Comparison of ENCODE assay signal across 8 cellular contexts in the genomic region with DNA sequence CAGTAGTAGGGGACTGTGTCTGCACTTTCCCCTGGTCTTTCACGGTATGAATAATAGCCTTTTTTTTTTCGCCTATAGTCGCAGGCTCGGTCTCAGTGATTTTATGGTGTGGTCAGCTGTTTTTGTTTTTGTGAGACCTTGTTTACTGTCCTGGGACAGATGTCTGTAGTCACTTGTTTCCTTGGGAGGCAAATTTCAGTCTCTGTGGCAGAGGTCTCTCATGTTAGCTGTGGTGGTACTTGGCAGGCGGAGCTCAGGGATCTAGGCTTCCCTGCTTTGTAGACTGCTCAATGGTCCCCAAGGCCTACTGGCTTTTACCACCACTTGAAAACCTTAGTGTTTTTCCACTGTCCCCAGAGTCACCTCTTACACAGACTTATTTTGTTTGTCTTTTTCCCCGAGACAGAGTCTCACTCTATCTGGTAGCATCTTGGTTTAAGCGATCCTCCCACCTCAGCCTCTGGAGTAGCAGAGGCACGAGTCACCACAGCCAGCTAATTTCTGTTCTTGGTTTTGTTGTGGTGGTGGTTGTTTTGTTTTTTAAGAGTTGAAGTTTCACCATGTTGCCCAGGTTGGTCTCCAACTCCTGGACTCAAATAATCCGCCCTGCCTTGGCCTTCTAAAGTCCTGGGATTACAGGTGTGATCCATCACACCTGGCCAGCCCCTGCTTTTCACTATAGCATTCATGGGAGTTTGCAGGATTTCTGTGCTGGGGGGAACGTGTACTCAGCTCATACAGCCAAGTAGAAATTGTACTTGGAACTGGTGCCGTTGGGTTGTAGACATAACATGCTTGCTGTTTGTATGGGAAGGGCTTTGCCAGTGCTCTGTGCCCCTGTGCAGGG. TPM values are rescaled to one million over a fixed set of nuclear protein-coding genes. Genes with fewer than 3 reads are reported as not detected.
A peak's percentile ranks its signal among the peaks of the same experiment; 100 is the strongest.
DNase-seq lines count a peak whose midpoint lies in the region; ATAC-seq, FAIRE-seq and TF ChIP-seq lines count a peak whose summit lies in the region.

No MANE protein-coding gene starts in this region.

- no peaks in the 10 kb centered on the region for H4K20me1 ChIP-seq in HepG2 (ENCODE audit: insufficient read depth, low read length)

- H3K4me1 Mint-ChIP-seq in activated naive CD4-positive, alpha-beta T cell treated with anti-CD3 and anti-CD28 coated beads for 36 hours (ENCODE audit: low read depth), result peaks cover 29% of the 10 kb centered on the region

- H3K36me3 ChIP-seq in HepG2 (replicated peaks in 1 of 2; ENCODE audit: control insufficient read depth in 1 of 2, insufficient read depth in 2 of 2, low read length in 2 of 2), result no peaks in the 10 kb centered on the region
- no peaks in the 10 kb centered on the region for H3K36me3 ChIP-seq in right lobe of liver
- no peaks in the 10 kb centered on the region for H3K36me3 ChIP-seq in mesodermal cell (ENCODE audit: control insufficient read depth, insufficient read depth, low read length)
- H3K36me3 ChIP-seq in vagina, result no peaks in the 10 kb centered on the region

- H3K4me1 ChIP-seq in HepG2 (ENCODE audit: insufficient read depth, low read length) (peaks cover 28% of the 10 kb centered on the region), right lobe of liver (peaks cover 0 to 3% (median 0%) of the 10 kb centered on the region in 4 donors), mesodermal cell (ENCODE audit: control insufficient read depth, insufficient read depth, low read length, poor library complexity, severe bottlenecking) (peaks cover 19% of the 10 kb centered on the region), vagina (peaks cover 16% of the 10 kb centered on the region)

- 44% methylated on average over 11 of the region's 11 CpGs for WGBS in HepG2 (ENCODE audit: low lambda C conversion rate)
- WGBS in right lobe of liver (ENCODE audit: insufficient coverage, low coverage, low lambda C conversion rate, missing lambda C conversion rate), result 72% methylated on average over 11 of the region's 11 CpGs
- WGBS in mesodermal cell (ENCODE audit: insufficient coverage in 2 of 2), 2 experiments, result 71 to 88% methylated on average over 8 to 9 of the region's 11 CpGs

- TF ChIP-seq POLR2A in HepG2 (IDR thresholded peaks at IDR 0.05; ENCODE audit: insufficient read depth in 1 of 2, low read depth in 2 of 2, low read length in 2 of 2) (no peak), right lobe of liver (IDR thresholded peaks at IDR 0.05) (no peak), vagina (IDR thresholded peaks at IDR 0.05) (no peak)

- no peaks in the 10 kb centered on the region for H3K27me3 Mint-ChIP-seq in activated naive CD4-positive, alpha-beta T cell treated with anti-CD3 and anti-CD28 coated beads for 36 hours (ENCODE audit: low read depth)

- peak overlapping the region; percentile 34 for H3K4me2 ChIP-seq in HepG2 (ENCODE audit: low read depth, low read length)

- H3K9me3 Mint-ChIP-seq in activated naive CD4-positive, alpha-beta T cell treated with anti-CD3 and anti-CD28 coated beads for 36 hours, result no peaks in the 10 kb centered on the region

- no peak overlapping the region for H2AFZ ChIP-seq in HepG2 (ENCODE audit: low read length)

- intact Hi-C loops in HepG2 (cut with micrococcal nuclease; ENCODE audit: unreplicated experiment) (no loop called here), right lobe of liver (cut with DNase I) (no loop called here), vagina (cut with DNase I) (no loop called here)
- intact Hi-C loops in activated naive CD4-positive, alpha-beta T cell treated with anti-CD3 and anti-CD28 coated beads for 36 hours (cut with micrococcal nuclease), result loop anchor here (1.0 to 10.0 kb wide), 6 partner anchors 15 to 1381 kb away; a partner anchor contains a TSS

- no peak overlapping the region for H3K4me3 ChIP-seq in HepG2 (replicated peaks in 1 of 3; ENCODE audit: insufficient read depth in 1 of 3, low read depth in 2 of 3, low read length in 3 of 3)
- H3K4me3 ChIP-seq in right lobe of liver, result no peak overlapping the region
- no peak overlapping the region for H3K4me3 ChIP-seq in mesodermal cell (ENCODE audit: extremely low read depth, insufficient read depth, low read length, poor library complexity, severe bottlenecking)
- no peak overlapping the region for H3K4me3 ChIP-seq in vagina

- peaks cover 7% of the 10 kb centered on the region; the same call in 1 of the 2 replicates for H3K9me3 ChIP-seq in HepG2 (ENCODE audit: low read length)
- no peaks in the 10 kb centered on the region for H3K9me3 ChIP-seq in right lobe of liver
- H3K9me3 ChIP-seq in mesodermal cell (ENCODE audit: control insufficient read depth, low read length), result no peaks in the 10 kb centered on the region
- peaks cover 8% of the 10 kb centered on the region for H3K9me3 ChIP-seq in vagina

- H3K27me3 ChIP-seq in HepG2 (ENCODE audit: control insufficient read depth in 1 of 2, insufficient read depth in 2 of 2, low read length in 2 of 2) (no peaks in the 10 kb centered on the region), right lobe of liver (no peaks in the 10 kb centered on the region), vagina (no peaks in the 10 kb centered on the region)

- TF ChIP-seq EP300 in HepG2 (IDR thresholded peaks at IDR 0.05; ENCODE audit: low read depth in 2 of 2, low read length in 2 of 2) (no peak), HepG2 (CRISPR knock-in tag; IDR thresholded peaks at IDR 0.05; ENCODE audit: borderline replicate concordance) (no peak)

- CTCF ChIA-PET in HepG2 (lab: Yijun Ruan, JAX; ENCODE audit: low intra/inter-chr PET ratio, low total read pairs), result no interaction called here
- CTCF ChIA-PET in activated naive CD4-positive, alpha-beta T cell treated with anti-CD3 and anti-CD28 coated beads for 36 hours (lab: Charles Lee), result interaction anchor here (0.7 kb wide), 1 partner anchor 17 kb away, joined by 3 read pairs; no protein-coding TSS in a partner anchor

- POLR2A ChIA-PET in HepG2 (lab: Yijun Ruan, JAX), result interaction anchor here (1.1 to 2.7 kb wide), 4 partner anchors 9 to 209 kb away, joined by 3 to 42 read pairs (median 4); a partner anchor contains a TSS

- H3K27ac Mint-ChIP-seq in activated naive CD4-positive, alpha-beta T cell treated with anti-CD3 and anti-CD28 coated beads for 36 hours, result no peak overlapping the region

- ATAC-seq in HepG2 (no peak), right lobe of liver (no peak), HG02840 (IDR thresholded peaks at IDR 0.05; ENCODE audit: low FRiP score, unreplicated experiment) (no peak), HG03342 (IDR thresholded peaks at IDR 0.05; ENCODE audit: unreplicated experiment) (no peak)

- DNase-seq in HepG2 (ENCODE audit: low spot score), result no peak
- DNase-seq in right lobe of liver, result no peak
- DNase-seq in activated naive CD4-positive, alpha-beta T cell treated with anti-CD3 and anti-CD28 coated beads for 36 hours, result peak; percentile 60
- DNase-seq in vagina (ENCODE audit: extremely low spot score in 2 of 2), result peak in 1 of 2 donors; percentile 86
- DNase-seq in OCI-M2 (lab: John Stamatoyannopoulos, UW; ENCODE audit: unreplicated experiment), result no peak

- in situ Hi-C loops in HepG2 (cut with HindIII; ENCODE audit: extremely low pct_ligation_motif_present, low pct_unique_long_range_greater_than_20kb), result no loop called here

- TF ChIP-seq RAD21 in HepG2 (CRISPR knock-in tag; IDR thresholded peaks at IDR 0.05), result no peak

- no TSS peak for BruUV-seq in HepG2 (replicated peaks; lab: Mats Ljungman, UMichigan)

- peak overlapping the region; percentile 100 for H3K27ac ChIP-seq in HepG2 (ENCODE audit: extremely low read length, insufficient read depth, low read length)
- peak overlapping the region in 1 of 3 donors; percentile 99 for H3K27ac ChIP-seq in right lobe of liver
- H3K27ac ChIP-seq in mesodermal cell (ENCODE audit: low read depth, low read length, severe bottlenecking), result peak overlapping the region; percentile 100
- H3K27ac ChIP-seq in vagina, result peak overlapping the region; percentile 99

- H3K36me3 Mint-ChIP-seq in activated naive CD4-positive, alpha-beta T cell treated with anti-CD3 and anti-CD28 coated beads for 36 hours (ENCODE audit: low read depth), result no peaks in the 10 kb centered on the region

- H3K79me2 ChIP-seq in HepG2 (ENCODE audit: insufficient read depth, low read length), result no peaks in the 10 kb centered on the region

- TF ChIP-seq CTCF in HepG2 (CRISPR knock-in tag; IDR thresholded peaks at IDR 0.05) (no peak), right lobe of liver (IDR thresholded peaks at IDR 0.05) (no peak), vagina (IDR thresholded peaks at IDR 0.05) (no peak)

- no peak overlapping the region for H3K9ac ChIP-seq in HepG2 (ENCODE audit: insufficient read depth, low read depth, low read length)

- no peak for FAIRE-seq in HepG2 (lab: Jason Lieb, UNC)

- H3K4me3 Mint-ChIP-seq in activated naive CD4-positive, alpha-beta T cell treated with anti-CD3 and anti-CD28 coated beads for 36 hours, result no peak overlapping the region

RNA-seq across cellular contexts. Expression of a gene that starts 10.3 kb away (rescaled TPM):
- 859 and 11,018 TPM in 2 replicates for total RNA-seq in HepG2 (2016; rRNA removed; fragmentation: Illumina TruSeq; extraction: Trizol)
- total RNA-seq in HepG2 (2016; cell fraction: cytosol; rRNA removed; fragmentation: Illumina TruSeq; extraction: Trizol; ENCODE audit: low read depth), result 16,281 and 17,236 TPM in 2 replicates
- 1,309 and 10,613 TPM in 2 replicates for total RNA-seq in HepG2 (2016; cell fraction: insoluble cytoplasmic fraction; rRNA removed; fragmentation: Illumina TruSeq; extraction: Trizol)
- total RNA-seq in HepG2 (2016; cell fraction: membrane; rRNA removed; fragmentation: Illumina TruSeq; extraction: Trizol), result 2,848 and 3,475 TPM in 2 replicates
- total RNA-seq in HepG2 (2016; cell fraction: nucleus; rRNA removed; fragmentation: Illumina TruSeq; extraction: Trizol), result 52,466 and 64,417 TPM in 2 replicates
- polyA plus RNA-seq in HepG2 (2011; rRNA removed), result under 0.01 TPM in 2 replicates
- under 0.01 TPM in 2 replicates for polyA plus RNA-seq in HepG2 (2011; cell fraction: cytosol; rRNA removed)
- under 0.01 TPM in 2 replicates for polyA plus RNA-seq in HepG2 (2011; cell fraction: nucleus; rRNA removed)
- polyA plus RNA-seq in HepG2 (2012), result 78.2 TPM in 1 of 2 replicates, not detected in the other
- 27.3 and 44.4 TPM in 2 replicates for polyA plus RNA-seq in HepG2 (2016; cell fraction: cytosol; fragmentation: Illumina TruSeq; extraction: Trizol; ENCODE audit: low read depth)
- not detected in 2 replicates for polyA plus RNA-seq in HepG2 (2016; cell fraction: insoluble cytoplasmic fraction; fragmentation: Illumina TruSeq; extraction: Trizol; ENCODE audit: low read depth)
- polyA plus RNA-seq in HepG2 (2016; cell fraction: membrane; fragmentation: Illumina TruSeq; extraction: Trizol; ENCODE audit: low read depth), result not detected in 2 replicates
- polyA plus RNA-seq in HepG2 (2016; cell fraction: nucleus; fragmentation: Illumina TruSeq; extraction: Trizol; ENCODE audit: insufficient read depth, low read depth), result 32.8 TPM in 1 of 2 replicates, not detected in the other
- 12,820 and 15,604 TPM in 2 replicates for polyA minus RNA-seq in HepG2 (2011; rRNA and poly(A)+ RNA removed; ENCODE audit: low replicate concordance)
- 90,102 and 105,040 TPM in 2 replicates for polyA minus RNA-seq in HepG2 (2011; cell fraction: cytosol; rRNA and poly(A)+ RNA removed)
- 42,574 and 58,030 TPM in 2 replicates for polyA minus RNA-seq in HepG2 (2011; cell fraction: nucleus; rRNA and poly(A)+ RNA removed)
- 1,000 to 10,000 TPM in 3 of 6 experiments, 100 to 1,000 TPM in 1, under 1 TPM in 2; under 0.01 to 3,377 (median 977) TPM for total RNA-seq in right lobe of liver
- 1,000 to 10,000 TPM; 1,341 to 1,386 TPM for total RNA-seq in activated naive CD4-positive, alpha-beta T cell treated with anti-CD3 and anti-CD28 coated beads for 36 hours
- 6,211 TPM for polyA plus RNA-seq in mesodermal cell (2013, experiment 1 of 2)
- polyA plus RNA-seq in mesodermal cell (2013, experiment 2 of 2), result 13,330 TPM
- 19,908 TPM for total RNA-seq in vagina

RNA-seq across cellular contexts. Expression of a gene that starts 15.7 kb away (rescaled TPM):
- total RNA-seq in HepG2 (2016; rRNA removed; fragmentation: Illumina TruSeq; extraction: Trizol) (2.6 and 7.8 TPM in 2 replicates), right lobe of liver (10 to 100 TPM in 3 of 6 experiments, 1 to 10 TPM in 3; 6.5 to 12.7 (median 9.4) TPM), vagina (31.9 TPM)
- total RNA-seq in HepG2 (2016; cell fraction: cytosol; rRNA removed; fragmentation: Illumina TruSeq; extraction: Trizol; ENCODE audit: low read depth), result 3.6 and 4.0 TPM in 2 replicates
- 2.9 and 8.4 TPM in 2 replicates for total RNA-seq in HepG2 (2016; cell fraction: insoluble cytoplasmic fraction; rRNA removed; fragmentation: Illumina TruSeq; extraction: Trizol)
- 2.6 and 3.1 TPM in 2 replicates for total RNA-seq in HepG2 (2016; cell fraction: membrane; rRNA removed; fragmentation: Illumina TruSeq; extraction: Trizol)
- 8.6 and 11.9 TPM in 2 replicates for total RNA-seq in HepG2 (2016; cell fraction: nucleus; rRNA removed; fragmentation: Illumina TruSeq; extraction: Trizol)
- polyA plus RNA-seq in HepG2 (2011; rRNA removed), result 15.5 and 16.6 TPM in 2 replicates
- polyA plus RNA-seq in HepG2 (2011; cell fraction: cytosol; rRNA removed), result 3.4 and 5.7 TPM in 2 replicates
- polyA plus RNA-seq in HepG2 (2011; cell fraction: nucleus; rRNA removed), result 81.7 and 94.3 TPM in 2 replicates
- polyA plus RNA-seq in HepG2 (2012), result 6.3 and 6.8 TPM in 2 replicates
- 0.84 and 0.97 TPM in 2 replicates for polyA plus RNA-seq in HepG2 (2016; cell fraction: cytosol; fragmentation: Illumina TruSeq; extraction: Trizol; ENCODE audit: low read depth)
- polyA plus RNA-seq in HepG2 (2016; cell fraction: insoluble cytoplasmic fraction; fragmentation: Illumina TruSeq; extraction: Trizol; ENCODE audit: low read depth), result 2.3 and 2.7 TPM in 2 replicates
- polyA plus RNA-seq in HepG2 (2016; cell fraction: membrane; fragmentation: Illumina TruSeq; extraction: Trizol; ENCODE audit: low read depth), result 1.2 and 1.7 TPM in 2 replicates
- 42.1 and 44.2 TPM in 2 replicates for polyA plus RNA-seq in HepG2 (2016; cell fraction: nucleus; fragmentation: Illumina TruSeq; extraction: Trizol; ENCODE audit: insufficient read depth, low read depth)
- 18.9 and 23.5 TPM in 2 replicates for polyA minus RNA-seq in HepG2 (2011; rRNA and poly(A)+ RNA removed; ENCODE audit: low replicate concordance)
- polyA minus RNA-seq in HepG2 (2011; cell fraction: cytosol; rRNA and poly(A)+ RNA removed), result 3.0 and 3.3 TPM in 2 replicates
- 22.1 and 23.3 TPM in 2 replicates for polyA minus RNA-seq in HepG2 (2011; cell fraction: nucleus; rRNA and poly(A)+ RNA removed)
- 10 to 100 TPM; 15.5 to 15.7 TPM for total RNA-seq in activated naive CD4-positive, alpha-beta T cell treated with anti-CD3 and anti-CD28 coated beads for 36 hours
- 16.8 TPM for polyA plus RNA-seq in mesodermal cell (2013, experiment 1 of 2)
- 14.4 TPM for polyA plus RNA-seq in mesodermal cell (2013, experiment 2 of 2)
